Comparison of ENCODE assay signal across 22 cellular contexts in the genomic region with DNA sequence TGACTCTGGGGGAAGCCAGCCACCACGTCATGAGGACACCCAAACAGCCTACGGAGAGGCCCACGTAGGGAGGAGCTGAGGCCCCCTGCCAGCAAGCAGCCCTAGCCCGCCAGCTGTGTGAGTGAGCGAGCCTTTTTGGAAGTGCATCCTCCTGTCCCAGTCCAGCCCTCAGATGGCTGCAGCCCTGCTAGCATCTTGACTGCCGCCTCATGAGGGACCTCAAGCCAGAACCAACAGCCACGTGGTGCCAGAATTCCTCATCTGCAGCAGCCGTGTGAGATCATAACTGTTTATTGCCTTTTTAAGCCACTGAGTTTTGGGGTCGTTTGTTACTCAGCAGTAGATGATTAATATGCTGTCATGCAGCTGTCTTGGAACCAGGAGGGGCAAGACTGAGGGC.
DNase-seq lines count a peak whose midpoint lies in the region; ATAC-seq, FAIRE-seq and TF ChIP-seq lines count a peak whose summit lies in the region.
"Had no signal": no experiment of that assay in that cellular context is flagged by ENCODE, and none has a peak within 500 bp of the region (broad histone marks: within the 10 kb centered on the region; RNA-seq: fewer than 3 reads in every experiment).

No MANE protein-coding gene starts in this region.

- ATAC-seq in pancreas: no peak
- ATAC-seq: activated naive CD8-positive, alpha-beta T cell treated with anti-CD3 and anti-CD28 coated beads, Interleukin-2, amount 50 U/mL, for 24 hours; activated T-helper 17 cell treated with anti-CD3 and anti-CD28 coated beads, Interleukin-2, amount 50 U/mL, for 72 hours; upper lobe of right lung had no signal

- no peaks in the 10 kb centered on the region for H3K79me2 ChIP-seq in neural progenitor cell (ENCODE audit: low read depth)

- H3K27ac ChIP-seq in neural progenitor cell (peak overlapping the region; percentile 75), pancreas (no peak overlapping the region)
- H3K27ac ChIP-seq: C4-2B, cardiac muscle cell, epithelial cell of prostate, HL-60, skin epidermis, upper lobe of right lung had no signal

- DNase-seq in Daoy (ENCODE audit: low read depth): peak; percentile 17
- peak; percentile 64 for DNase-seq in MG63
- peak; percentile 10 for DNase-seq in fibroblast of mammary gland (ENCODE audit: low read depth)
- no peak for DNase-seq in neural progenitor cell (ENCODE audit: low spot score)
- DNase-seq in NCI-H2081 (lab: John Stamatoyannopoulos, UW): no peak
- no peak for DNase-seq in central memory CD4-positive, alpha-beta T cell
- no peak for DNase-seq in NCI-H1092 (lab: John Stamatoyannopoulos, UW)
- no peak for DNase-seq in pancreas
- DNase-seq: activated CD4-positive, alpha-beta T cell treated with anti-CD3 and anti-CD28 coated beads for 48 hours; activated naive CD8-positive, alpha-beta T cell treated with anti-CD3 and anti-CD28 coated beads, Interleukin-2, amount 50 U/mL, for 24 hours; HFFc6; mammary epithelial cell; NCI-H2029; NCI-H446 treated with DMSO at 0.1 percent for 48 hours; stimulated activated CD4-positive, alpha-beta T cell treated with anti-CD3 and anti-CD28 coated beads, Interleukin-4, amount 100 ng/mL, for 4 hours; upper lobe of right lung had no signal

- no peaks in the 10 kb centered on the region for H3K36me3 Mint-ChIP-seq in neural progenitor cell

- TF ChIP-seq CTCF in fibroblast of mammary gland (conservative IDR thresholded peaks at IDR 0.05; ENCODE audit: control insufficient read depth, insufficient read depth, low read depth, low read length) (no peak), neural progenitor cell (IDR thresholded peaks at IDR 0.05) (no peak), pancreas (IDR thresholded peaks at IDR 0.05) (no peak)

- H3K27me3 Mint-ChIP-seq in neural progenitor cell (ENCODE audit: insufficient read depth, low read depth): peaks cover 44% of the 10 kb centered on the region
- H3K27me3 Mint-ChIP-seq: activated naive CD8-positive, alpha-beta T cell treated with anti-CD3 and anti-CD28 coated beads, Interleukin-2, amount 50 U/mL, for 24 hours had no signal

- no peak overlapping the region for H2AFZ ChIP-seq in neural progenitor cell (replicated peaks)

- intact Hi-C loops in pancreas (cut with DNase I): loop anchor here in 1 of 3 donors (10.0 kb wide), 1 partner anchor 369 kb away; no protein-coding TSS in a partner anchor

- H3K27ac Mint-ChIP-seq in neural progenitor cell: peak overlapping the region; percentile 52
- H3K27ac Mint-ChIP-seq: activated naive CD8-positive, alpha-beta T cell treated with anti-CD3 and anti-CD28 coated beads, Interleukin-2, amount 50 U/mL, for 24 hours; activated T-helper 17 cell treated with anti-CD3 and anti-CD28 coated beads, Interleukin-2, amount 50 U/mL, for 72 hours; HFFc6 had no signal

- WGBS in pancreas, 2 donors: 79% methylated on average over 9 of the region's 9 CpGs

- H3F3A ChIP-seq in neural progenitor cell (ENCODE audit: low read depth): peaks cover 76% of the 10 kb centered on the region

- H3K36me3 ChIP-seq in MG63: no peaks in the 10 kb centered on the region
- no peaks in the 10 kb centered on the region for H3K36me3 ChIP-seq in neural progenitor cell
- H3K36me3 ChIP-seq in pancreas: no peaks in the 10 kb centered on the region
- H3K36me3 ChIP-seq: cardiac muscle cell, upper lobe of right lung had no signal

- H3K9ac ChIP-seq in neural progenitor cell: no peak overlapping the region

- no peaks in the 10 kb centered on the region for H4K20me1 ChIP-seq in neural progenitor cell (ENCODE audit: low read depth)

- peak overlapping the region; percentile 50 for H3K4me3 Mint-ChIP-seq in neural progenitor cell
- H3K4me3 Mint-ChIP-seq: activated naive CD8-positive, alpha-beta T cell treated with anti-CD3 and anti-CD28 coated beads, Interleukin-2, amount 50 U/mL, for 24 hours; activated T-helper 17 cell treated with anti-CD3 and anti-CD28 coated beads, Interleukin-2, amount 50 U/mL, for 72 hours; HFFc6 had no signal

- H3K9me3 ChIP-seq in MG63 (peaks cover 8% of the 10 kb centered on the region), neural progenitor cell (ENCODE audit: low read depth) (no peaks in the 10 kb centered on the region), pancreas (no peaks in the 10 kb centered on the region)
- H3K9me3 ChIP-seq: upper lobe of right lung had no signal

- no peak for FAIRE-seq in pancreas (lab: Jason Lieb, UNC)

- H3K4me3 ChIP-seq in MG63: no peak overlapping the region
- no peak overlapping the region for H3K4me3 ChIP-seq in fibroblast of mammary gland (ENCODE audit: control insufficient read depth, low read depth, low read length)
- no peak overlapping the region for H3K4me3 ChIP-seq in neural progenitor cell
- H3K4me3 ChIP-seq in pancreas: no peak overlapping the region
- H3K4me3 ChIP-seq: cardiac muscle cell, skin epidermis, upper lobe of right lung had no signal

- no peak overlapping the region for H3K4me2 ChIP-seq in neural progenitor cell

- peaks cover 2% of the 10 kb centered on the region for H3K9me3 Mint-ChIP-seq in neural progenitor cell
- H3K9me3 Mint-ChIP-seq: activated naive CD8-positive, alpha-beta T cell treated with anti-CD3 and anti-CD28 coated beads, Interleukin-2, amount 50 U/mL, for 24 hours; activated T-helper 17 cell treated with anti-CD3 and anti-CD28 coated beads, Interleukin-2, amount 50 U/mL, for 72 hours had no signal

- no peaks in the 10 kb centered on the region for H3K27me3 ChIP-seq in MG63
- H3K27me3 ChIP-seq in neural progenitor cell: no peaks in the 10 kb centered on the region
- no peaks in the 10 kb centered on the region for H3K27me3 ChIP-seq in pancreas
- H3K27me3 ChIP-seq: upper lobe of right lung had no signal

- peaks cover 67% of the 10 kb centered on the region for H3K4me1 Mint-ChIP-seq in neural progenitor cell

- H3K4me1 ChIP-seq in neural progenitor cell: peaks cover 74% of the 10 kb centered on the region
- no peaks in the 10 kb centered on the region for H3K4me1 ChIP-seq in pancreas
- H3K4me1 ChIP-seq: upper lobe of right lung had no signal

Comparison
In these comparisons a context has a peak if more than half of its experiments do, and no peak if none do; other contexts are left out.
1. DNase-seq: peak in Daoy (single experiment), MG63 (single experiment) and fibroblast of mammary gland (single experiment); none in neural progenitor cell (single experiment), NCI-H2081 (0 of 2), central memory CD4-positive, alpha-beta T cell (single experiment), NCI-H1092 (single experiment) and pancreas (0 of 6).